Comparison of ENCODE assay signal across 11 cellular contexts in the genomic region with DNA sequence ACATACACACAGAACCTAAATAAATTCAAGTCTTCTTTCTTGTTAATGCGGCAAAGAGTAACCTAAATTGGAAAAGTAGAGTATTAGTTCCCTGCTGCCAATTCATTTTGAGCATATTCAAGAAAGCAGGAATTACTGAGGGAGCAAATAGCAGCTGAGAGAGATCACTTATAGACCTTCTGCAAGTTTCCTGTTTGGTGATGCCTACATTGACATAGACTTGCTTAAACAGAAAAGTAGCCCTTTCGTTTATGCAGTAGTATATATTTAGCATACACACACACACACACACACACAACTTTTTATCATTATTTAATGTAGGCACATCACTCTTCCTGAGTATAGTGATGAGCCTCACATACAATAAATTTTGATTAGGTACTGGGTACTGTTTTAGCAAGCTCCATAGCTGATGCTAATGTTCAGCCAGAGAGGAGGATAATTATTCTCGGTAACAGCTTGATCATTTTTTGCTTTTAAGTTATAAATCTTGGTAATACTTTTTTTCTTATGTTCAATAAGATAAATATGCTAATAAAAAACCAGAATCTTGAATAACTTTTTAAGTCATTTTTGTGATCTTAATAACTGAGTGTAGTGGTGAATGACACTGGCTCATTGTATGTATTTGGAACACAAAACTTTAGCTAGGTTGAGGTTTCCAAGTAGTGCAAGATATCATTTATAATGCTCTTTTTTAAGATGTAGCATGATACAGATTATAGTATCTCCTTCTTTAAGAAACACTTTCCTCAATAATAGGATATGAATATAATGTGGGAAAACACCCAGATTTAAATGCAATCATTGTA.
DNase-seq lines count a peak whose midpoint lies in the region; ATAC-seq and TF ChIP-seq lines count a peak whose summit lies in the region.
"Had no signal": no experiment of that assay in that cellular context is flagged by ENCODE, and none has a peak within 500 bp of the region (broad histone marks: within the 10 kb centered on the region; RNA-seq: fewer than 3 reads in every experiment).

No MANE protein-coding gene starts in this region.

- intact Hi-C loops in IMR-90 (cut with micrococcal nuclease) (loop anchor here (1.0 to 10.0 kb wide), 6 partner anchors 139 to 599 kb away; no protein-coding TSS in a partner anchor), spleen (cut with DNase I; ENCODE audit: low total_unique reads) (loop anchor here (5.0 kb wide), 1 partner anchor 261 kb away; no protein-coding TSS in a partner anchor)

- H3K79me1 ChIP-seq in IMR-90 (ENCODE audit: low read depth in 1 of 2, low read length in 2 of 2), result peaks cover 20 to 40% of the 10 kb centered on the region in 2 experiments

- TF ChIP-seq RAD21 in IMR-90 (IDR thresholded peaks at IDR 0.05; ENCODE audit: low read length), result no peak

- DNase-seq in IMR-90, result peak; percentile 31
- peak; percentile 30 to 33 for DNase-seq in cardiac fibroblast (ENCODE audit: low read depth in 2 of 2)
- no peak for DNase-seq in osteoblast (ENCODE audit: insufficient read length, low spot score, missing footprints)
- DNase-seq in NOMO-1 treated with dmso at 0.1 percent for 144 hours (lab: John Stamatoyannopoulos, UW; ENCODE audit: unreplicated experiment), result no peak
- no peak for DNase-seq in spleen
- DNase-seq: activated T-cell treated with anti-CD3 and anti-CD28 coated beads, Interleukin-2, amount 50 U/mL, for 4 hours; Peyer's patch had no signal

- ATAC-seq in GM18508 (IDR thresholded peaks at IDR 0.05; ENCODE audit: insufficient read depth, unreplicated experiment) (peak; percentile 26), IMR-90 (ENCODE audit: low read depth) (peak; percentile 38), GM19452 (IDR thresholded peaks at IDR 0.05; ENCODE audit: unreplicated experiment) (no peak), GM18858 (IDR thresholded peaks at IDR 0.05; ENCODE audit: unreplicated experiment) (no peak)

- H2BK120ac ChIP-seq in IMR-90 (ENCODE audit: low read depth, low read length), result no peak overlapping the region

- no peaks in the 10 kb centered on the region for H3K27me3 ChIP-seq in IMR-90 (ENCODE audit: control insufficient read depth, insufficient read depth, low read length)
- H3K27me3 ChIP-seq in osteoblast (ENCODE audit: insufficient read depth, low read length), result no peaks in the 10 kb centered on the region
- no peaks in the 10 kb centered on the region for H3K27me3 ChIP-seq in spleen (replicated peaks in 1 of 7)
- H3K27me3 ChIP-seq: Peyer's patch had no signal

- no peak for TF ChIP-seq CTCF in IMR-90 (conservative IDR thresholded peaks at IDR 0.05; ENCODE audit: low read depth, low read length)
- no peak for TF ChIP-seq CTCF in cardiac fibroblast (IDR thresholded peaks at IDR 0.05; ENCODE audit: low read depth, low read length)
- TF ChIP-seq CTCF in osteoblast (IDR thresholded peaks at IDR 0.05; ENCODE audit: extremely low read depth, low read depth, low read length), result no peak
- TF ChIP-seq CTCF in spleen (IDR thresholded peaks at IDR 0.05 in 8 of 11, conservative IDR thresholded peaks at IDR 0.05 in 3 of 11), result no peak

- H3K4ac ChIP-seq in IMR-90 (ENCODE audit: low read depth, low read length), result no peak overlapping the region

- H2AFZ ChIP-seq in IMR-90 (replicated peaks; ENCODE audit: low read length, poor library complexity) (no peak overlapping the region), osteoblast (ENCODE audit: low read length) (no peak overlapping the region)

- no peak overlapping the region for H3K14ac ChIP-seq in IMR-90 (replicated peaks; ENCODE audit: low read depth, low read length)

- H3K36me3 ChIP-seq in IMR-90 (ENCODE audit: control insufficient read depth, insufficient read depth, low read length), result peaks cover 11% of the 10 kb centered on the region
- peaks cover 31% of the 10 kb centered on the region for H3K36me3 ChIP-seq in osteoblast (ENCODE audit: insufficient read depth, low read length)
- peaks cover 0 to 53% (median 25%) of the 10 kb centered on the region in 6 donors for H3K36me3 ChIP-seq in spleen

- H4K91ac ChIP-seq in IMR-90 (ENCODE audit: insufficient read depth, low read depth, low read length), result no peak overlapping the region

- no peak overlapping the region for H2AK9ac ChIP-seq in IMR-90 (replicated peaks; ENCODE audit: low read depth, low read length, poor library complexity)

- no CpG with 5 or more reads among the region's 3 CpGs for WGBS in IMR-90 (ENCODE audit: extremely low coverage in 2 of 2, insufficient read length in 1 of 2), 2 experiments
- 46 to 56% (median 47%) methylated on average over 3 of the region's 3 CpGs for WGBS in spleen, 5 donors

- H3K27ac ChIP-seq in IMR-90 (ENCODE audit: insufficient read depth, low read length) (no peak overlapping the region), osteoblast (ENCODE audit: low read depth, low read length) (peak overlapping the region; percentile 23), spleen (peak overlapping the region in 4 of 8 donors; percentile 10 to 63 (median 53))
- H3K27ac ChIP-seq: epithelial cell of prostate, Peyer's patch had no signal

- H4K20me1 ChIP-seq in IMR-90 (ENCODE audit: insufficient read depth, low read length), result peaks cover 16% of the 10 kb centered on the region; the same call in 1 of the 2 replicates
- H4K20me1 ChIP-seq in osteoblast (ENCODE audit: insufficient read depth, low read length), result peaks cover 18% of the 10 kb centered on the region

- H4K5ac ChIP-seq in IMR-90 (ENCODE audit: low read depth, low read length), result no peak overlapping the region

- in situ Hi-C loops in IMR-90 (cut with MboI; ENCODE audit: low sequenced_read_pairs), result loop anchor here (10.0 kb wide), 1 partner anchor 369 kb away; no protein-coding TSS in a partner anchor

- H3K9ac ChIP-seq in IMR-90 (ENCODE audit: low read depth, low read length), result no peak overlapping the region

- no peak overlapping the region for H3K23ac ChIP-seq in IMR-90 (ENCODE audit: low read depth, low read length)

- H3K56ac ChIP-seq in IMR-90 (ENCODE audit: extremely low read depth, insufficient read depth, low read length), result no peak overlapping the region

- H3K4me2 ChIP-seq in IMR-90 (ENCODE audit: low read depth, low read length), result no peak overlapping the region
- H3K4me2 ChIP-seq in osteoblast (ENCODE audit: insufficient read depth, low read length), result peak overlapping the region; percentile 9

- CTCF ChIA-PET in IMR-90 (lab: Yijun Ruan, JAX), result interaction anchor here (0.6 to 1.8 kb wide), 7 partner anchors 13 to 371 kb away, joined by 3 to 8 read pairs (median 3); no protein-coding TSS in a partner anchor

- H3K4me1 ChIP-seq in IMR-90 (ENCODE audit: control insufficient read depth, insufficient read depth, low read length), result peaks cover 4% of the 10 kb centered on the region
- peaks cover 22% of the 10 kb centered on the region for H3K4me1 ChIP-seq in osteoblast (ENCODE audit: insufficient read depth, low read length)
- peaks cover 23 to 99% (median 63%) of the 10 kb centered on the region in 6 donors for H3K4me1 ChIP-seq in spleen

- peak overlapping the region; percentile 53 for H2BK5ac ChIP-seq in IMR-90 (ENCODE audit: low read depth, low read length, poor library complexity, severe bottlenecking)

- TF ChIP-seq POLR2A in IMR-90 (IDR thresholded peaks at IDR 0.05; ENCODE audit: low read depth, low read length), result no peak
- no peak for TF ChIP-seq POLR2A in spleen (IDR thresholded peaks at IDR 0.05)

- POLR2A ChIA-PET in IMR-90 (lab: Charles Lee; ENCODE audit: unreplicated experiment), result no interaction called here

- no peak overlapping the region for H2AK5ac ChIP-seq in IMR-90 (ENCODE audit: low read depth, low read length)

- H2BK15ac ChIP-seq in IMR-90 (ENCODE audit: low read depth, low read length), result no peak overlapping the region

- peaks cover 94% of the 10 kb centered on the region for H3K79me2 ChIP-seq in osteoblast (ENCODE audit: insufficient read depth, low read length)

- H3K9me1 ChIP-seq in IMR-90 (ENCODE audit: insufficient read depth, low read length), result no peaks in the 10 kb centered on the region; the same call in 1 of the 2 replicates

- H3K18ac ChIP-seq in IMR-90 (ENCODE audit: low read depth, low read length), result no peak overlapping the region

- H2BK20ac ChIP-seq in IMR-90 (ENCODE audit: low read depth, low read length), result no peak overlapping the region

- H3K4me3 ChIP-seq in IMR-90 (ENCODE audit: insufficient read depth, low read depth, low read length), result no peak overlapping the region
- no peak overlapping the region for H3K4me3 ChIP-seq in cardiac fibroblast (replicated peaks in 1 of 2; ENCODE audit: low read depth in 2 of 2, low read length in 2 of 2)
- H3K4me3 ChIP-seq in osteoblast (ENCODE audit: insufficient read depth, low read length), result no peak overlapping the region
- H3K4me3 ChIP-seq in spleen, result no peak overlapping the region
- H3K4me3 ChIP-seq: Peyer's patch had no signal

- H3K9me3 ChIP-seq in IMR-90 (ENCODE audit: control insufficient read depth, insufficient read depth, low read length) (no peaks in the 10 kb centered on the region), osteoblast (ENCODE audit: low read depth, low read length) (no peaks in the 10 kb centered on the region), spleen (no peaks in the 10 kb centered on the region)
- H3K9me3 ChIP-seq: Peyer's patch had no signal

- no peak overlapping the region for H4K8ac ChIP-seq in IMR-90 (ENCODE audit: low read depth in 2 of 2, low read length in 2 of 2)

- dilution Hi-C loops in IMR-90 (cut with HindIII; ENCODE audit: low sequenced_read_pairs, unreplicated experiment), result no loop called here

- no TSS peak for BruUV-seq in IMR-90 (replicated peaks; lab: Mats Ljungman, UMichigan)

TF ChIP-seq in IMR-90, 13 proteins besides CTCF, POLR2A, EP300 and RAD21 (continues in another document):
- TF ChIP-seq BHLHE40 (IDR thresholded peaks at IDR 0.05; ENCODE audit: low read depth, low read length) (no peak), CEBPB (IDR thresholded peaks at IDR 0.05; ENCODE audit: low read depth, low read length) (no peak), CHD1 (IDR thresholded peaks at IDR 0.05; ENCODE audit: low read depth, low read length) (no peak), FOS (IDR thresholded peaks at IDR 0.05; ENCODE audit: low read depth, low read length) (no peak), RFX5 (IDR thresholded peaks at IDR 0.05; ENCODE audit: low read depth, low read length) (no peak), MAZ (IDR thresholded peaks at IDR 0.05; ENCODE audit: borderline replicate concordance, low read depth, low read length) (no peak), RCOR1 (IDR thresholded peaks at IDR 0.05; ENCODE audit: insufficient replicate concordance, low read length) (no peak), SMC3 (IDR thresholded peaks at IDR 0.05; ENCODE audit: low read depth, low read length) (no peak), NFE2L2 (IDR thresholded peaks at IDR 0.05; ENCODE audit: low read depth, low read length) (no peak)

Comparison
In these comparisons a context has a peak if more than half of its experiments do, and no peak if none do; other contexts are left out.
1. ATAC-seq: peak in GM18508 (single experiment) and IMR-90 (single experiment); none in GM19452 (single experiment) and GM18858 (single experiment).
2. DNase-seq: peak in IMR-90 (single experiment) and cardiac fibroblast (2 of 2); none in osteoblast (single experiment), NOMO-1 treated with dmso at 0.1 percent for 144 hours (single experiment) and spleen (single experiment).